Comparison of ENCODE assay signal across 13 cellular contexts in genomic region chr4:78622253-78622979, GRCh38.
DNase-seq lines count a peak whose midpoint lies in the region; ATAC-seq, FAIRE-seq and TF ChIP-seq lines count a peak whose summit lies in the region.
"Had no signal": no experiment of that assay in that cellular context is flagged by ENCODE, and none has a peak within 500 bp of the region (broad histone marks: within the 10 kb centered on the region; RNA-seq: fewer than 3 reads in every experiment).

No MANE protein-coding gene starts in this region.

- no peaks in the 10 kb centered on the region for H3K27me3 ChIP-seq in HepG2 (ENCODE audit: control insufficient read depth in 1 of 2, insufficient read depth in 2 of 2, low read length in 2 of 2)
- no peaks in the 10 kb centered on the region for H3K27me3 ChIP-seq in right lobe of liver
- no peaks in the 10 kb centered on the region for H3K27me3 ChIP-seq in astrocyte (ENCODE audit: insufficient read depth, low read length)
- no peaks in the 10 kb centered on the region for H3K27me3 ChIP-seq in colonic mucosa
- H3K27me3 ChIP-seq: SJSA1, spleen had no signal

- H3K79me2 ChIP-seq in HepG2 (ENCODE audit: insufficient read depth, low read length) (no peaks in the 10 kb centered on the region), astrocyte (ENCODE audit: insufficient read depth, low read length) (no peaks in the 10 kb centered on the region)

- H3K27ac Mint-ChIP-seq in astrocyte (ENCODE audit: unreplicated experiment), result peak overlapping the region; percentile 73

- H3K27ac ChIP-seq in HepG2 (ENCODE audit: extremely low read length, insufficient read depth, low read length) (no peak overlapping the region), right lobe of liver (no peak overlapping the region), astrocyte (ENCODE audit: low read depth, low read length) (no peak overlapping the region), colonic mucosa (no peak overlapping the region)
- H3K27ac ChIP-seq: SJSA1, spleen had no signal

- CTCF ChIA-PET in HepG2 (lab: Yijun Ruan, JAX; ENCODE audit: low intra/inter-chr PET ratio, low total read pairs), result no interaction called here

- H3K9me3 ChIP-seq in HepG2 (ENCODE audit: low read length) (no peaks in the 10 kb centered on the region), right lobe of liver (no peaks in the 10 kb centered on the region), astrocyte (ENCODE audit: insufficient read depth, low read depth, low read length) (no peaks in the 10 kb centered on the region), colonic mucosa (no peaks in the 10 kb centered on the region)
- H3K9me3 ChIP-seq: SJSA1, spleen had no signal

- no peaks in the 10 kb centered on the region for H3K36me3 Mint-ChIP-seq in astrocyte (ENCODE audit: low read depth, unreplicated experiment)

- no peaks in the 10 kb centered on the region for H3K27me3 Mint-ChIP-seq in astrocyte (ENCODE audit: low read depth, unreplicated experiment)
- H3K27me3 Mint-ChIP-seq: activated CD4-positive, alpha-beta T cell treated with anti-CD3 and anti-CD28 coated beads, Interleukin-2, amount 10 ng/mL, durations not matched to agents 24 days and 14 days had no signal

- H3K36me3 ChIP-seq in HepG2 (replicated peaks in 1 of 2; ENCODE audit: control insufficient read depth in 1 of 2, insufficient read depth in 2 of 2, low read length in 2 of 2), result no peaks in the 10 kb centered on the region
- H3K36me3 ChIP-seq in right lobe of liver, result no peaks in the 10 kb centered on the region
- H3K36me3 ChIP-seq in astrocyte (ENCODE audit: insufficient read depth, low read length), result no peaks in the 10 kb centered on the region
- no peaks in the 10 kb centered on the region for H3K36me3 ChIP-seq in colonic mucosa
- H3K36me3 ChIP-seq: SJSA1, spleen had no signal

- in situ Hi-C loops in HepG2 (cut with HindIII; ENCODE audit: extremely low pct_ligation_motif_present, low pct_unique_long_range_greater_than_20kb), result no loop called here

- H3K9ac ChIP-seq in HepG2 (ENCODE audit: insufficient read depth, low read depth, low read length) (no peak overlapping the region), astrocyte (ENCODE audit: low read length) (no peak overlapping the region), colonic mucosa (ENCODE audit: low read depth in 2 of 2, low read length in 2 of 2) (no peak overlapping the region)

- H3K4me3 Mint-ChIP-seq in astrocyte (ENCODE audit: unreplicated experiment), result no peak overlapping the region
- H3K4me3 Mint-ChIP-seq: activated CD4-positive, alpha-beta T cell treated with anti-CD3 and anti-CD28 coated beads, Interleukin-2, amount 10 ng/mL, durations not matched to agents 24 days and 14 days had no signal

- DNase-seq in HepG2 (ENCODE audit: low spot score) (peak; percentile 29), right lobe of liver (no peak), astrocyte (ENCODE audit: low read depth) (peak; percentile 70), hepatic stellate cell (ENCODE audit: low spot score) (peak; percentile 16), RPMI8226 (no peak), colonic mucosa (no peak), left lobe of liver (ENCODE audit: low spot score) (no peak)
- DNase-seq: activated CD4-positive, alpha-beta T cell treated with anti-CD3 and anti-CD28 coated beads, Interleukin-2, amount 10 ng/mL, durations not matched to agents 24 days and 14 days; GOT3; NCI-H510A; spleen had no signal

- BruUV-seq in HepG2 (replicated peaks; lab: Mats Ljungman, UMichigan), result no TSS peak

- POLR2A ChIA-PET in HepG2 (lab: Yijun Ruan, JAX), result no interaction called here

- H3K4me3 ChIP-seq in HepG2 (replicated peaks in 1 of 3; ENCODE audit: insufficient read depth in 1 of 3, low read depth in 2 of 3, low read length in 3 of 3) (no peak overlapping the region), right lobe of liver (no peak overlapping the region), astrocyte (ENCODE audit: insufficient read depth, low read depth, low read length) (no peak overlapping the region), colonic mucosa (no peak overlapping the region)
- H3K4me3 ChIP-seq: SJSA1, spleen had no signal

- no peak overlapping the region for H3K4me2 ChIP-seq in HepG2 (ENCODE audit: low read depth, low read length)
- peak overlapping the region; percentile 36 for H3K4me2 ChIP-seq in astrocyte (ENCODE audit: low read length)

- no peak overlapping the region for H2AFZ ChIP-seq in HepG2 (ENCODE audit: low read length)
- H2AFZ ChIP-seq in astrocyte (ENCODE audit: low read depth, low read length), result no peak overlapping the region

- H4K20me1 ChIP-seq in HepG2 (ENCODE audit: insufficient read depth, low read length), result no peaks in the 10 kb centered on the region
- H4K20me1 ChIP-seq in astrocyte (ENCODE audit: insufficient read depth, low read length), result no peaks in the 10 kb centered on the region

- H3K4me1 Mint-ChIP-seq in astrocyte (ENCODE audit: low read depth, unreplicated experiment), result peaks cover 16% of the 10 kb centered on the region

- no peak for TF ChIP-seq RAD21 in HepG2 (CRISPR knock-in tag; IDR thresholded peaks at IDR 0.05)

- 28% methylated on average over 6 of the region's 6 CpGs for WGBS in HepG2 (ENCODE audit: low lambda C conversion rate)
- 36% methylated on average over 6 of the region's 6 CpGs for WGBS in right lobe of liver (ENCODE audit: insufficient coverage, low coverage, low lambda C conversion rate, missing lambda C conversion rate)

- TF ChIP-seq EP300 in HepG2 (IDR thresholded peaks at IDR 0.05; ENCODE audit: low read depth in 2 of 2, low read length in 2 of 2) (no peak), HepG2 (CRISPR knock-in tag; IDR thresholded peaks at IDR 0.05; ENCODE audit: borderline replicate concordance) (no peak)

- intact Hi-C loops in HepG2 (cut with micrococcal nuclease; ENCODE audit: unreplicated experiment) (no loop called here), right lobe of liver (cut with DNase I) (no loop called here), colonic mucosa (cut with DNase I) (no loop called here)

- TF ChIP-seq POLR2A in HepG2 (IDR thresholded peaks at IDR 0.05; ENCODE audit: insufficient read depth in 1 of 2, low read depth in 2 of 2, low read length in 2 of 2), result no peak
- no peak for TF ChIP-seq POLR2A in right lobe of liver (IDR thresholded peaks at IDR 0.05)

- no peak for FAIRE-seq in HepG2 (lab: Jason Lieb, UNC)
- peak; percentile 93 for FAIRE-seq in astrocyte (lab: Jason Lieb, UNC)

- H3K9me3 Mint-ChIP-seq in astrocyte (ENCODE audit: unreplicated experiment), result no peaks in the 10 kb centered on the region
- H3K9me3 Mint-ChIP-seq: activated CD4-positive, alpha-beta T cell treated with anti-CD3 and anti-CD28 coated beads, Interleukin-2, amount 10 ng/mL, durations not matched to agents 24 days and 14 days had no signal

- H3K4me1 ChIP-seq in HepG2 (ENCODE audit: insufficient read depth, low read length), result peaks cover 23% of the 10 kb centered on the region
- H3K4me1 ChIP-seq in right lobe of liver, result peaks cover 0 to 6% (median 1%) of the 10 kb centered on the region in 4 donors
- H3K4me1 ChIP-seq in astrocyte (ENCODE audit: insufficient read depth, low read length), result peaks cover 13% of the 10 kb centered on the region
- H3K4me1 ChIP-seq in colonic mucosa, result no peaks in the 10 kb centered on the region

- TF ChIP-seq CTCF in HepG2 (CRISPR knock-in tag; IDR thresholded peaks at IDR 0.05), result no peak
- TF ChIP-seq CTCF in right lobe of liver (IDR thresholded peaks at IDR 0.05), result no peak
- TF ChIP-seq CTCF in astrocyte (IDR thresholded peaks at IDR 0.05; ENCODE audit: insufficient read depth, low read depth, low read length), result no peak
- TF ChIP-seq CTCF in colonic mucosa (IDR thresholded peaks at IDR 0.05), result no peak

- ATAC-seq in HepG2 (peak; percentile 83), right lobe of liver (no peak), HG02610 (IDR thresholded peaks at IDR 0.05; ENCODE audit: unreplicated experiment) (no peak), left lobe of liver (no peak)

TF ChIP-seq in HepG2, 621 proteins besides CTCF, POLR2A, EP300 and RAD21:
- peak; percentile 77; the same call in 1 of the 2 replicates for TF ChIP-seq ZNF652 (CRISPR knock-in tag; IDR thresholded peaks at IDR 0.05; ENCODE audit: borderline replicate concordance, low read depth)
- peak in 1 of 2 experiments; percentile 60; a peak in 2 of 4 replicates for TF ChIP-seq NR2F1 (CRISPR knock-in tag; IDR thresholded peaks at IDR 0.05)
- no peak for TF ChIP-seq HCFC1 (IDR thresholded peaks at IDR 0.05; ENCODE audit: low read depth, low read length)
- no peak for TF ChIP-seq TCF7L2 (IDR thresholded peaks at IDR 0.05; ENCODE audit: low read depth, low read length)
- TF ChIP-seq NR2F6 (IDR thresholded peaks at IDR 0.05), result no peak
- TF ChIP-seq NR2F6 (CRISPR knock-in tag; IDR thresholded peaks at IDR 0.05), result 0 out of 2 replicates have a peak, but pooled peaks have one; percentile 9
- TF ChIP-seq ZNF512B (CRISPR knock-in tag; IDR thresholded peaks at IDR 0.05; ENCODE audit: borderline replicate concordance), result no peak
- TF ChIP-seq HNRNPL (IDR thresholded peaks at IDR 0.05; ENCODE audit: low read depth, low read length), result no peak
- TF ChIP-seq CREM (IDR thresholded peaks at IDR 0.05), result no peak
- TF ChIP-seq CREM (CRISPR knock-in tag; IDR thresholded peaks at IDR 0.05), result no peak
- TF ChIP-seq FOSL2 (CRISPR knock-in tag; IDR thresholded peaks at IDR 0.05), result peak; percentile 45; the same call in 1 of the 2 replicates

Comparison
In these comparisons a context has a peak if more than half of its experiments do, and no peak if none do; other contexts are left out.
1. DNase-seq: peak in HepG2 (single experiment), astrocyte (single experiment) and hepatic stellate cell (single experiment); none in right lobe of liver (0 of 3), RPMI8226 (single experiment), colonic mucosa (single experiment) and left lobe of liver (single experiment).